In genomic region chr10:73584737-73585136, GRCh38 we compare ENCODE assay signal across 15 cellular contexts. TPM values are rescaled to one million over a fixed set of nuclear protein-coding genes. Genes with fewer than 3 reads are reported as not detected.
A peak's percentile ranks its signal among the peaks of the same experiment; 100 is the strongest.
DNase-seq lines count a peak whose midpoint lies in the region; ATAC-seq, FAIRE-seq and TF ChIP-seq lines count a peak whose summit lies in the region.
"Had no signal": no experiment of that assay in that cellular context is flagged by ENCODE, and none has a peak within 500 bp of the region (broad histone marks: within the 10 kb centered on the region; RNA-seq: fewer than 3 reads in every experiment).

No MANE protein-coding gene starts in this region.

- TF ChIP-seq POLR2A in GM12878 (IDR thresholded peaks at IDR 0.05; ENCODE audit: low read depth, low read length): no peak

- H3K4me2 ChIP-seq in DND-41 (ENCODE audit: insufficient read depth, low read length): no peak overlapping the region
- no peak overlapping the region for H3K4me2 ChIP-seq in GM12878 (ENCODE audit: control insufficient read depth, insufficient read depth)
- H3K4me2 ChIP-seq: BLaER1 treated with 17β-estradiol and CSF1 and Interleukin-3, amounts not matched to agents 10 nM and 100 nM had no signal

- TF ChIP-seq EP300 in GM12878 (IDR thresholded peaks at IDR 0.05; ENCODE audit: borderline replicate concordance in 1 of 2, control insufficient read depth in 1 of 2, low read depth in 2 of 2, low read length in 2 of 2): no peak

- peaks cover 29% of the 10 kb centered on the region for H3K4me1 Mint-ChIP-seq in nephron
- H3K4me1 Mint-ChIP-seq in activated naive CD4-positive, alpha-beta T cell treated with anti-CD3 and anti-CD28 coated beads for 36 hours (ENCODE audit: low read depth): no peaks in the 10 kb centered on the region
- no peaks in the 10 kb centered on the region for H3K4me1 Mint-ChIP-seq in stimulated activated memory B cell treated with anti-CD40 and anti-IgM and Interleukin-4, amounts not matched to agents 10 μg/mL and 1 μg/mL and 100 μg/mL, for 72 hours

- no peaks in the 10 kb centered on the region for H3K36me3 ChIP-seq in DND-41 (ENCODE audit: insufficient read depth, low read length)
- H3K36me3 ChIP-seq in GM12878 (ENCODE audit: control insufficient read depth in 2 of 2, insufficient read depth in 2 of 2, low read length in 1 of 2): no peaks in the 10 kb centered on the region
- H3K36me3 ChIP-seq: BLaER1 treated with 17β-estradiol and CSF1 and Interleukin-3, amounts not matched to agents 10 nM and 100 nM had no signal

- no peaks in the 10 kb centered on the region for H4K20me1 ChIP-seq in DND-41 (ENCODE audit: insufficient read depth, low read length)
- H4K20me1 ChIP-seq in GM12878 (ENCODE audit: control insufficient read depth, insufficient read depth): no peaks in the 10 kb centered on the region
- H4K20me1 ChIP-seq: BLaER1 treated with 17β-estradiol and CSF1 and Interleukin-3, amounts not matched to agents 10 nM and 100 nM had no signal

- no peak for TF ChIP-seq RAD21 in GM12878 (IDR thresholded peaks at IDR 0.05; ENCODE audit: insufficient read depth, low read depth, low read length)

- CTCF ChIA-PET in GM12878 (lab: Yijun Ruan, JAX): interaction anchor here (1.1 kb wide), 1 partner anchor 7 kb away, joined by 3 read pairs; no protein-coding TSS in a partner anchor
- CTCF ChIA-PET in activated naive CD4-positive, alpha-beta T cell treated with anti-CD3 and anti-CD28 coated beads for 36 hours (lab: Charles Lee): no interaction called here

- H3K27me3 ChIP-seq in DND-41 (ENCODE audit: insufficient read depth, low read length, poor library complexity): no peaks in the 10 kb centered on the region
- no peaks in the 10 kb centered on the region for H3K27me3 ChIP-seq in GM12878 (replicated peaks in 1 of 2; ENCODE audit: control insufficient read depth in 2 of 2, insufficient read depth in 2 of 2, low read length in 1 of 2)
- H3K27me3 ChIP-seq: BLaER1 treated with 17β-estradiol and CSF1 and Interleukin-3, amounts not matched to agents 10 nM and 100 nM; foreskin keratinocyte had no signal

- no peak overlapping the region for H2AFZ ChIP-seq in DND-41 (ENCODE audit: low read depth, low read length)
- no peak overlapping the region for H2AFZ ChIP-seq in GM12878 (ENCODE audit: control insufficient read depth, low read depth, low read length)

- H3K4me3 ChIP-seq in DND-41 (ENCODE audit: low read depth in 1 of 2, low read length in 2 of 2): no peak overlapping the region
- H3K4me3 ChIP-seq in GM12878: no peak overlapping the region
- H3K4me3 ChIP-seq: BLaER1 treated with 17β-estradiol and CSF1 and Interleukin-3, amounts not matched to agents 10 nM and 100 nM had no signal

- H3K27ac ChIP-seq in DND-41 (ENCODE audit: low read length) (no peak overlapping the region), GM12878 (ENCODE audit: control insufficient read depth, insufficient read depth) (no peak overlapping the region)
- H3K27ac ChIP-seq: BLaER1 treated with 17β-estradiol and CSF1 and Interleukin-3, amounts not matched to agents 10 nM and 100 nM; foreskin keratinocyte had no signal

- H3K4me1 ChIP-seq in DND-41 (ENCODE audit: insufficient read depth, low read length) (no peaks in the 10 kb centered on the region), GM12878 (ENCODE audit: control insufficient read depth, insufficient read depth, low read length) (no peaks in the 10 kb centered on the region; the same call in 1 of the 2 replicates)
- H3K4me1 ChIP-seq: BLaER1 treated with 17β-estradiol and CSF1 and Interleukin-3, amounts not matched to agents 10 nM and 100 nM had no signal

- RAD21 ChIA-PET in GM12878 (lab: Charles Lee; ENCODE audit: unreplicated experiment): no interaction called here

- intact Hi-C loops in GM12878 (cut with micrococcal nuclease; ENCODE audit: unreplicated experiment): no loop called here
- intact Hi-C loops in activated naive CD4-positive, alpha-beta T cell treated with anti-CD3 and anti-CD28 coated beads for 36 hours (cut with micrococcal nuclease): no loop called here

- in situ Hi-C loops in GM12878 (cut with MboI): no loop called here

- TF ChIP-seq CTCF in DND-41 (IDR thresholded peaks at IDR 0.05; ENCODE audit: borderline replicate concordance, extremely low read depth, low read length, poor library complexity, severe bottlenecking) (no peak), GM12878 (IDR thresholded peaks at IDR 0.05 in 2 of 3, conservative IDR thresholded peaks at IDR 0.05 in 1 of 3; ENCODE audit: control insufficient read depth in 2 of 3, extremely low read depth in 1 of 3, insufficient read depth in 1 of 3, low read depth in 3 of 3, low read length in 3 of 3) (no peak), nephron (IDR thresholded peaks at IDR 0.05; ENCODE audit: unreplicated experiment in 3 of 3) (no peak)

- H3K4me3 Mint-ChIP-seq in nephron: no peak overlapping the region
- H3K4me3 Mint-ChIP-seq in activated naive CD4-positive, alpha-beta T cell treated with anti-CD3 and anti-CD28 coated beads for 36 hours: no peak overlapping the region
- H3K4me3 Mint-ChIP-seq in stimulated activated memory B cell treated with anti-CD40 and anti-IgM and Interleukin-4, amounts not matched to agents 10 μg/mL and 1 μg/mL and 100 μg/mL, for 72 hours: no peak overlapping the region

- SMC1A ChIA-PET in GM12878 (lab: Charles Lee; ENCODE audit: uncharacterized antibody, unreplicated experiment): interaction anchor here (0.9 to 1.5 kb wide), 2 partner anchors 16 to 41 kb away, joined by 3 to 4 read pairs; no protein-coding TSS in a partner anchor

- DNase-seq in DND-41 (no peak), GM12878 (ENCODE audit: low read depth, low spot score) (no peak), NCI-H2107 treated with DMSO at 0.1 percent for 48 hours (lab: John Stamatoyannopoulos, UW; ENCODE audit: unreplicated experiment) (no peak), NCI-H446 (lab: John Stamatoyannopoulos, UW) (no peak)
- no peak for DNase-seq in activated naive CD4-positive, alpha-beta T cell treated with anti-CD3 and anti-CD28 coated beads for 36 hours
- DNase-seq: aorta; KG1; NCI-H1694; stimulated activated CD8-positive, alpha-beta memory T cell treated with anti-CD3 and anti-CD28 coated beads, Interleukin-4, amount 100 ng/mL, for 48 hours had no signal

- peak; percentile 40; the same call in 1 of the 3 replicates for ATAC-seq in DND-41 (ENCODE audit: insufficient read depth, low read depth)
- ATAC-seq in HG03354 (IDR thresholded peaks at IDR 0.05; ENCODE audit: poor library complexity, severe bottlenecking, unreplicated experiment): peak; percentile 77
- ATAC-seq in GM12878: peak; percentile 50; the same call in 2 of the 3 replicates
- ATAC-seq in stimulated activated memory B cell treated with anti-CD40 and anti-IgM and Interleukin-4, amounts not matched to agents 10 μg/mL and 1 μg/mL and 100 μg/mL, for 72 hours: no peak

- 94% methylated on average over 2 of the region's 2 CpGs for WGBS in GM12878 (ENCODE audit: insufficient coverage, insufficient replicate concordance, low lambda C conversion rate, missing lambda C conversion rate)

- no peaks in the 10 kb centered on the region for H3K9me3 ChIP-seq in DND-41 (ENCODE audit: insufficient read depth, low read length, severe bottlenecking)
- H3K9me3 ChIP-seq in GM12878 (replicated peaks; ENCODE audit: control insufficient read depth, insufficient read depth, low read length): no peaks in the 10 kb centered on the region

- H3K27me3 Mint-ChIP-seq in nephron (ENCODE audit: low read depth): peaks cover 3% of the 10 kb centered on the region
- H3K27me3 Mint-ChIP-seq in activated naive CD4-positive, alpha-beta T cell treated with anti-CD3 and anti-CD28 coated beads for 36 hours (ENCODE audit: low read depth): no peaks in the 10 kb centered on the region
- no peaks in the 10 kb centered on the region for H3K27me3 Mint-ChIP-seq in stimulated activated memory B cell treated with anti-CD40 and anti-IgM and Interleukin-4, amounts not matched to agents 10 μg/mL and 1 μg/mL and 100 μg/mL, for 72 hours

- FAIRE-seq in GM12878 (lab: Jason Lieb, UNC): no peak
- FAIRE-seq: islet of Langerhans had no signal

- H3K9ac ChIP-seq in DND-41 (ENCODE audit: low read depth, low read length) (no peak overlapping the region), GM12878 (ENCODE audit: control insufficient read depth, insufficient read depth, low read length) (no peak overlapping the region)
- H3K9ac ChIP-seq: BLaER1 treated with 17β-estradiol and CSF1 and Interleukin-3, amounts not matched to agents 10 nM and 100 nM had no signal

- peaks cover 4% of the 10 kb centered on the region for H3K9me3 Mint-ChIP-seq in nephron
- H3K9me3 Mint-ChIP-seq in activated naive CD4-positive, alpha-beta T cell treated with anti-CD3 and anti-CD28 coated beads for 36 hours: no peaks in the 10 kb centered on the region
- H3K9me3 Mint-ChIP-seq in stimulated activated memory B cell treated with anti-CD40 and anti-IgM and Interleukin-4, amounts not matched to agents 10 μg/mL and 1 μg/mL and 100 μg/mL, for 72 hours: no peaks in the 10 kb centered on the region

- H3K36me3 Mint-ChIP-seq in nephron (ENCODE audit: low read depth): peaks cover 12% of the 10 kb centered on the region
- H3K36me3 Mint-ChIP-seq in activated naive CD4-positive, alpha-beta T cell treated with anti-CD3 and anti-CD28 coated beads for 36 hours (ENCODE audit: low read depth): no peaks in the 10 kb centered on the region
- peaks cover 17% of the 10 kb centered on the region for H3K36me3 Mint-ChIP-seq in stimulated activated memory B cell treated with anti-CD40 and anti-IgM and Interleukin-4, amounts not matched to agents 10 μg/mL and 1 μg/mL and 100 μg/mL, for 72 hours

- no TSS peak for BruUV-seq in GM12878 (replicated peaks; lab: Mats Ljungman, UMichigan)

- H3K79me2 ChIP-seq in DND-41 (ENCODE audit: insufficient read depth, low read length): no peaks in the 10 kb centered on the region
- no peaks in the 10 kb centered on the region for H3K79me2 ChIP-seq in GM12878 (ENCODE audit: control insufficient read depth, insufficient read depth, low read length)

- POLR2A ChIA-PET in GM12878 (lab: Charles Lee): no interaction called here

- H3K27ac Mint-ChIP-seq in nephron: peak overlapping the region in 2 of 3 experiments; percentile 11 to 49
- no peak overlapping the region for H3K27ac Mint-ChIP-seq in activated naive CD4-positive, alpha-beta T cell treated with anti-CD3 and anti-CD28 coated beads for 36 hours
- no peak overlapping the region for H3K27ac Mint-ChIP-seq in stimulated activated memory B cell treated with anti-CD40 and anti-IgM and Interleukin-4, amounts not matched to agents 10 μg/mL and 1 μg/mL and 100 μg/mL, for 72 hours

RNA-seq across cellular contexts. Expression of gene USP54, which starts 6.4 kb away (rescaled TPM):
- total RNA-seq in GM12878 (2013; cell fraction: nucleolus; rRNA removed): 50.8 and 69.4 TPM in 2 replicates
- 4.1 and 5.7 TPM in 2 replicates for total RNA-seq in GM12878 (2014; rRNA removed)
- total RNA-seq in GM12878 (2014; rRNA removed; fragmentation: Illumina TruSeq; extraction: Trizol): 4.9 and 5.4 TPM in 2 replicates
- 7.0 and 9.5 TPM in 2 replicates for total RNA-seq in GM12878 (2021)
- polyA plus RNA-seq in GM12878 (2011; ENCODE audit: low read depth): 2.0 TPM
- 10.3 and 10.5 TPM in 2 replicates for polyA plus RNA-seq in GM12878 (2011; rRNA removed)
- 6.2 and 7.0 TPM in 2 replicates for polyA plus RNA-seq in GM12878 (2011; cell fraction: cytosol; rRNA removed)
- 6.1 and 6.2 TPM in 2 replicates for polyA plus RNA-seq in GM12878 (2011; cell fraction: nucleus; rRNA removed)
- 2.4 and 2.8 TPM in 2 replicates for polyA plus RNA-seq in GM12878 (2012)
- 5.6 and 8.8 TPM in 2 replicates for polyA plus RNA-seq in GM12878 (2014; fragmentation: Illumina TruSeq; extraction: Trizol)
- 1 to 10 TPM in 1 of 2 experiments, under 1 TPM in 1; 0.93 to 1.7 TPM for polyA plus RNA-seq in GM12878 (2014; fragmentation: Nextera tagmentation; extraction: Ambion mirVana)
- 3.9 and 4.7 TPM in 2 replicates for polyA plus RNA-seq in GM12878 (2014; rRNA removed)
- 1 to 10 TPM; 3.9 to 6.3 TPM for polyA plus RNA-seq in GM12878 (2016; fragmentation: Nextera tagmentation; extraction: Ambion mirVana)
- 8.4 and 22.5 TPM in 2 replicates for polyA minus RNA-seq in GM12878 (2011; rRNA and poly(A)+ RNA removed)
- polyA minus RNA-seq in GM12878 (2011; cell fraction: cytosol; rRNA and poly(A)+ RNA removed): 5.5 and 6.3 TPM in 2 replicates
- 5.1 and 7.4 TPM in 2 replicates for polyA minus RNA-seq in GM12878 (2011; cell fraction: nucleus; rRNA and poly(A)+ RNA removed)
- 1 to 10 TPM; 3.5 to 3.8 TPM for total RNA-seq in activated naive CD4-positive, alpha-beta T cell treated with anti-CD3 and anti-CD28 coated beads for 36 hours

RNA-seq across cellular contexts. Expression of gene MYOZ1, which starts 56.5 kb away (rescaled TPM):
- total RNA-seq in GM12878 (2013; cell fraction: nucleolus; rRNA removed): not detected in 2 replicates
- 0.54 and 0.56 TPM in 2 replicates for total RNA-seq in GM12878 (2014; rRNA removed)
- 0.58 and 0.78 TPM in 2 replicates for total RNA-seq in GM12878 (2014; rRNA removed; fragmentation: Illumina TruSeq; extraction: Trizol)
- total RNA-seq in GM12878 (2021): 0.66 and 0.67 TPM in 2 replicates
- not detected for polyA plus RNA-seq in GM12878 (2011; ENCODE audit: low read depth)
- 0.05 and 0.07 TPM in 2 replicates for polyA plus RNA-seq in GM12878 (2011; rRNA removed)
- polyA plus RNA-seq in GM12878 (2011; cell fraction: cytosol; rRNA removed): 0.07 and 0.10 TPM in 2 replicates
- 0.09 and 0.12 TPM in 2 replicates for polyA plus RNA-seq in GM12878 (2011; cell fraction: nucleus; rRNA removed)
- 0.19 and 0.45 TPM in 2 replicates for polyA plus RNA-seq in GM12878 (2012)
- polyA plus RNA-seq in GM12878 (2014; fragmentation: Illumina TruSeq; extraction: Trizol): 0.46 and 0.78 TPM in 2 replicates
- polyA plus RNA-seq in GM12878 (2014; fragmentation: Nextera tagmentation; extraction: Ambion mirVana): under 1 TPM; 0.11 to 0.35 TPM
- polyA plus RNA-seq in GM12878 (2014; rRNA removed): 0.95 and 1.5 TPM in 2 replicates
- polyA plus RNA-seq in GM12878 (2016; fragmentation: Nextera tagmentation; extraction: Ambion mirVana): 1 to 10 TPM; 1.3 to 2.0 TPM
- not detected in 2 replicates for polyA minus RNA-seq in GM12878 (2011; rRNA and poly(A)+ RNA removed)
- not detected in 2 replicates for polyA minus RNA-seq in GM12878 (2011; cell fraction: cytosol; rRNA and poly(A)+ RNA removed)
- polyA minus RNA-seq in GM12878 (2011; cell fraction: nucleus; rRNA and poly(A)+ RNA removed): not detected in 2 replicates
- total RNA-seq in activated naive CD4-positive, alpha-beta T cell treated with anti-CD3 and anti-CD28 coated beads for 36 hours: not detected
- total RNA-seq: foreskin keratinocyte had no signal

Comparison
In these comparisons a context has a peak if more than half of its experiments do, and no peak if none do; other contexts are left out.
1. H3K27ac Mint-ChIP-seq: peak in nephron (2 of 3); none in activated naive CD4-positive, alpha-beta T cell treated with anti-CD3 and anti-CD28 coated beads for 36 hours (single experiment) and stimulated activated memory B cell treated with anti-CD40 and anti-IgM and Interleukin-4, amounts not matched to agents 10 μg/mL and 1 μg/mL and 100 μg/mL, for 72 hours (single experiment).